In the genomic region with DNA sequence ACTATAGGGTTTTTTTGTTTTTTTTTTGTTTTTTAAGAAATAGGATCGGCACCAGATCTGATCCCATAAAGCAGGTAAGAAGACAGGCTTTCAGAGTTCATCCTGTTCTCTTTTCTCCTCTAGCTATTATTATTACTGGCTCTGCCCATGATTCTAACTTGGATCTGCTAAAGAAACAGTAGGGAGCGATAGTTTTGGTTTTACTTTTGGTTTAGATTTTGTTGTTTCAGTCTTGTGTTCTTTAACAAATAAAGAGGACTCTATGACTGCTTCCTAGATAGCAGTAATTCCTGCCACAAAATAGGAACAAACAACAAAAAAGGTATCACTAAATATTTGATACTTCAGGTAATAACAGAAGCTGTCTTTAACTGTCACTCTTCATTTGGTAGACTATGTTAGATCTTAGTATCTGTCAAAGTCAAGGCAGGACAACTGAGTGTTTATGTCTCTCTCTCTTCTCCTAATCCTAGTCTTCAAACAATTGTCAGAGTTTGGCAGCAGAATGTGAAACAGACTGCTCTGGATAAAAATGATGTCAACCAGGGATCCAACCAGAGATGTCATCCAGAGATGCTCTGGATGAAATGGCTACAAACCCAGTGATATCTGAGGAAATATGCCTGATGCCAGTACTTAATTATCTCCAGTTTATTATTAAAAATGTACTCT, we compare ENCODE assay signal across 8 cellular contexts.
DNase-seq lines count a peak whose midpoint lies in the region; ATAC-seq lines count a peak whose summit lies in the region.

No MANE protein-coding gene starts in this region.

- H3K36me3 ChIP-seq in KOPT-K1 (ENCODE audit: insufficient read depth, low read length) = no peaks in the 10 kb centered on the region

- CTCF ChIA-PET in activated CD4-positive, alpha-beta T cell treated with anti-CD3 and anti-CD28 coated beads for 36 hours (lab: Charles Lee) = interaction anchor here (0.6 to 3.1 kb wide), 9 partner anchors 9 to 370 kb away, joined by 3 to 10 read pairs (median 3); no protein-coding TSS in a partner anchor

- ATAC-seq in activated CD4-positive, alpha-beta T cell treated with anti-CD3 and anti-CD28 coated beads for 36 hours = peak; percentile 63
- peak; percentile 47 for ATAC-seq in left ventricle myocardium superior
- no peak for ATAC-seq in HG03175 (IDR thresholded peaks at IDR 0.05; ENCODE audit: unreplicated experiment)

- intact Hi-C loops in activated CD4-positive, alpha-beta T cell treated with anti-CD3 and anti-CD28 coated beads for 36 hours (cut with DNase I, micrococcal nuclease) = loop anchor here (1.0 to 10.0 kb wide), 7 partner anchors 91 to 489 kb away; partner anchors contain the start of genes KMT2C (in 1 of the 2) and XRCC2 (in 1 of the 2)
- intact Hi-C loops in left ventricle myocardium superior (cut with micrococcal nuclease) = no loop called here

- H3K9me3 Mint-ChIP-seq in activated CD4-positive, alpha-beta T cell treated with anti-CD3 and anti-CD28 coated beads for 36 hours (ENCODE audit: low read depth) = no peaks in the 10 kb centered on the region

- H3K27me3 Mint-ChIP-seq in activated CD4-positive, alpha-beta T cell treated with anti-CD3 and anti-CD28 coated beads for 36 hours = no peaks in the 10 kb centered on the region

- peak overlapping the region; percentile 85 for H3K27ac Mint-ChIP-seq in activated CD4-positive, alpha-beta T cell treated with anti-CD3 and anti-CD28 coated beads for 36 hours

- H3K4me1 Mint-ChIP-seq in activated CD4-positive, alpha-beta T cell treated with anti-CD3 and anti-CD28 coated beads for 36 hours = peaks cover 47% of the 10 kb centered on the region

- H3K36me3 Mint-ChIP-seq in activated CD4-positive, alpha-beta T cell treated with anti-CD3 and anti-CD28 coated beads for 36 hours (ENCODE audit: low read depth) = peaks cover 5% of the 10 kb centered on the region

- peak overlapping the region; percentile 51 for H3K27ac ChIP-seq in KOPT-K1 (ENCODE audit: low read depth, low read length, poor library complexity, severe bottlenecking)

- POLR2A ChIA-PET in activated CD4-positive, alpha-beta T cell treated with anti-CD3 and anti-CD28 coated beads for 36 hours (lab: Charles Lee) = interaction anchor here (0.6 kb wide), 1 partner anchor 45 kb away, joined by 11 read pairs; no protein-coding TSS in a partner anchor

- H3K4me3 Mint-ChIP-seq in activated CD4-positive, alpha-beta T cell treated with anti-CD3 and anti-CD28 coated beads for 36 hours = peak overlapping the region; percentile 47

- H3K9me3 ChIP-seq in KOPT-K1 (ENCODE audit: insufficient read depth, low read length, poor library complexity, severe bottlenecking) = no peaks in the 10 kb centered on the region

- no peak for DNase-seq in activated CD4-positive, alpha-beta T cell treated with anti-CD3 and anti-CD28 coated beads for 36 hours
- no peak for DNase-seq in activated CD4-positive, alpha-beta T cell treated with anti-CD3 and anti-CD28 coated beads for 4 hours
- no peak for DNase-seq in left ventricle myocardium superior
- peak; percentile 18 for DNase-seq in stromal cell of bone marrow (ENCODE audit: low read depth)
- no peak for DNase-seq in AML-193 (lab: John Stamatoyannopoulos, UW)
- DNase-seq in occipital lobe (lab: John Stamatoyannopoulos, UW) = no peak
